Comparison of ENCODE assay signal across 15 cellular contexts in genomic region chr10:119003572-119004289, GRCh38. TPM values are rescaled to one million over a fixed set of nuclear protein-coding genes. Genes with fewer than 3 reads are reported as not detected.
DNase-seq lines count a peak whose midpoint lies in the region; ATAC-seq and TF ChIP-seq lines count a peak whose summit lies in the region.
"Had no signal": no experiment of that assay in that cellular context is flagged by ENCODE, and none has a peak within 500 bp of the region (broad histone marks: within the 10 kb centered on the region; RNA-seq: fewer than 3 reads in every experiment).

No MANE protein-coding gene starts in this region.

- in situ Hi-C loops in mammary epithelial cell (cut with MboI; ENCODE audit: low sequenced_read_pairs in 2 of 2) = loop anchor here in 1 of 2 donors (25.0 kb wide), 1 partner anchor 441 kb away; no protein-coding TSS in a partner anchor

- no peaks in the 10 kb centered on the region for H3K27me3 ChIP-seq in mammary epithelial cell (ENCODE audit: insufficient read depth, low read length)

- H3K4me2 ChIP-seq in mammary epithelial cell (ENCODE audit: insufficient read depth, low read depth, low read length) = peak overlapping the region; percentile 53

- H3K9ac ChIP-seq in mammary epithelial cell (ENCODE audit: insufficient read depth, low read length) = no peak overlapping the region

- intact Hi-C loops in mammary epithelial cell (cut with micrococcal nuclease) = loop anchor here (2.0 kb wide), 1 partner anchor 133 kb away; no protein-coding TSS in a partner anchor

- H3K9me3 ChIP-seq in mammary epithelial cell (replicated peaks; ENCODE audit: insufficient read depth, low read length) = no peaks in the 10 kb centered on the region

- peaks cover 6% of the 10 kb centered on the region for H3K27me3 Mint-ChIP-seq in activated naive CD8-positive, alpha-beta T cell treated with anti-CD3 and anti-CD28 coated beads, Interleukin-2, amount 50 U/mL, for 24 hours
- H3K27me3 Mint-ChIP-seq in activated naive CD8-positive, alpha-beta T cell treated with anti-CD3 and anti-CD28 coated beads for 36 hours = peaks cover 15% of the 10 kb centered on the region
- peaks cover 56% of the 10 kb centered on the region for H3K27me3 Mint-ChIP-seq in stimulated activated naive CD8-positive, alpha-beta T cell treated with anti-CD3 and anti-CD28 coated beads, Interleukin-15, amount 100 ng/mL, for 72 hours

- H3K27ac Mint-ChIP-seq in activated naive CD8-positive, alpha-beta T cell treated with anti-CD3 and anti-CD28 coated beads, Interleukin-2, amount 50 U/mL, for 24 hours = no peak overlapping the region
- H3K27ac Mint-ChIP-seq in activated naive CD8-positive, alpha-beta T cell treated with anti-CD3 and anti-CD28 coated beads for 36 hours = no peak overlapping the region
- no peak overlapping the region for H3K27ac Mint-ChIP-seq in stimulated activated naive CD8-positive, alpha-beta T cell treated with anti-CD3 and anti-CD28 coated beads, Interleukin-15, amount 100 ng/mL, for 72 hours
- H3K27ac Mint-ChIP-seq: CD14-positive monocyte had no signal

- no peak for TF ChIP-seq CTCF in mammary epithelial cell (conservative IDR thresholded peaks at IDR 0.05 in 1 of 2, IDR thresholded peaks at IDR 0.05 in 1 of 2; ENCODE audit: extremely low read depth in 1 of 2, insufficient read depth in 1 of 2, low read depth in 1 of 2, low read length in 2 of 2)

- peak overlapping the region; percentile 67 for H2AFZ ChIP-seq in mammary epithelial cell (ENCODE audit: low read depth, low read length)

- H3K9me3 Mint-ChIP-seq in activated naive CD8-positive, alpha-beta T cell treated with anti-CD3 and anti-CD28 coated beads, Interleukin-2, amount 50 U/mL, for 24 hours = no peaks in the 10 kb centered on the region
- H3K9me3 Mint-ChIP-seq in activated naive CD8-positive, alpha-beta T cell treated with anti-CD3 and anti-CD28 coated beads for 36 hours = no peaks in the 10 kb centered on the region
- no peaks in the 10 kb centered on the region for H3K9me3 Mint-ChIP-seq in stimulated activated naive CD8-positive, alpha-beta T cell treated with anti-CD3 and anti-CD28 coated beads, Interleukin-15, amount 100 ng/mL, for 72 hours

- no peak overlapping the region for H3K4me3 Mint-ChIP-seq in activated naive CD8-positive, alpha-beta T cell treated with anti-CD3 and anti-CD28 coated beads, Interleukin-2, amount 50 U/mL, for 24 hours
- H3K4me3 Mint-ChIP-seq in activated naive CD8-positive, alpha-beta T cell treated with anti-CD3 and anti-CD28 coated beads for 36 hours = no peak overlapping the region
- no peak overlapping the region for H3K4me3 Mint-ChIP-seq in stimulated activated naive CD8-positive, alpha-beta T cell treated with anti-CD3 and anti-CD28 coated beads, Interleukin-15, amount 100 ng/mL, for 72 hours
- H3K4me3 Mint-ChIP-seq: CD14-positive monocyte had no signal

- H3K27ac ChIP-seq in mammary epithelial cell (ENCODE audit: insufficient read depth, low read depth, low read length) = no peak overlapping the region

- H3K79me2 ChIP-seq in mammary epithelial cell (ENCODE audit: insufficient read depth, low read length) = no peaks in the 10 kb centered on the region

- H3K4me1 Mint-ChIP-seq in activated naive CD8-positive, alpha-beta T cell treated with anti-CD3 and anti-CD28 coated beads, Interleukin-2, amount 50 U/mL, for 24 hours = no peaks in the 10 kb centered on the region
- no peaks in the 10 kb centered on the region for H3K4me1 Mint-ChIP-seq in activated naive CD8-positive, alpha-beta T cell treated with anti-CD3 and anti-CD28 coated beads for 36 hours
- no peaks in the 10 kb centered on the region for H3K4me1 Mint-ChIP-seq in stimulated activated naive CD8-positive, alpha-beta T cell treated with anti-CD3 and anti-CD28 coated beads, Interleukin-15, amount 100 ng/mL, for 72 hours
- H3K4me1 Mint-ChIP-seq: CD14-positive monocyte had no signal

- no peaks in the 10 kb centered on the region for H4K20me1 ChIP-seq in mammary epithelial cell (ENCODE audit: insufficient read depth, low read length)

- no peak for DNase-seq in activated naive CD8-positive, alpha-beta T cell treated with anti-CD3 and anti-CD28 coated beads, Interleukin-2, amount 50 U/mL, for 24 hours
- no peak for DNase-seq in activated naive CD8-positive, alpha-beta T cell treated with anti-CD3 and anti-CD28 coated beads for 36 hours
- DNase-seq in mammary epithelial cell (peak; percentile 68), myocyte (ENCODE audit: low read depth) (peak; percentile 14), NCI-H524 treated with DMSO at 0.1 percent for 48 hours (lab: John Stamatoyannopoulos, UW) (no peak)
- DNase-seq in stimulated activated naive CD8-positive, alpha-beta T cell treated with anti-CD3 and anti-CD28 coated beads, Interleukin-15, amount 100 ng/mL, for 72 hours = no peak
- no peak for DNase-seq in stimulated activated CD8-positive, alpha-beta memory T cell treated with anti-CD3 and anti-CD28 coated beads, Interleukin-4, amount 100 ng/mL, for 48 hours
- DNase-seq: COR-L47, NCI-H1436 treated with DMSO at 0.1 percent for 48 hours, NCI-H2227 treated with DMSO at 0.1 percent for 48 hours, NCI-H748 treated with DMSO at 0.1 percent for 48 hours, PC-3, SHP77 had no signal

- no peaks in the 10 kb centered on the region for H3K36me3 Mint-ChIP-seq in activated naive CD8-positive, alpha-beta T cell treated with anti-CD3 and anti-CD28 coated beads, Interleukin-2, amount 50 U/mL, for 24 hours (ENCODE audit: low read depth)
- H3K36me3 Mint-ChIP-seq in activated naive CD8-positive, alpha-beta T cell treated with anti-CD3 and anti-CD28 coated beads for 36 hours = no peaks in the 10 kb centered on the region
- H3K36me3 Mint-ChIP-seq: CD14-positive monocyte had no signal

- dilution Hi-C loops in mammary epithelial cell (cut with HindIII; ENCODE audit: low sequenced_read_pairs) = no loop called here

- H3K4me3 ChIP-seq in mammary epithelial cell (replicated peaks in 1 of 3; ENCODE audit: insufficient read depth in 1 of 3, low read depth in 2 of 3, low read length in 3 of 3) = no peak overlapping the region

- WGBS in mammary epithelial cell (ENCODE audit: low coverage, missing lambda C conversion rate) = 2% methylated on average over 7 of the region's 7 CpGs

- peaks cover 41% of the 10 kb centered on the region for H3K4me1 ChIP-seq in mammary epithelial cell (ENCODE audit: insufficient read depth, low read length)

- peak; percentile 33 for ATAC-seq in activated naive CD8-positive, alpha-beta T cell treated with anti-CD3 and anti-CD28 coated beads, Interleukin-2, amount 50 U/mL, for 24 hours
- no peak for ATAC-seq in GM18909 (IDR thresholded peaks at IDR 0.05; ENCODE audit: poor library complexity, unreplicated experiment)
- no peak for ATAC-seq in stimulated activated naive CD8-positive, alpha-beta T cell treated with anti-CD3 and anti-CD28 coated beads, Interleukin-15, amount 100 ng/mL, for 72 hours
- ATAC-seq: PC-3 had no signal

- no TSS peak for BruUV-seq in mammary epithelial cell (replicated peaks; lab: Mats Ljungman, UMichigan)

- H3K36me3 ChIP-seq in mammary epithelial cell (ENCODE audit: insufficient read depth, low read length) = no peaks in the 10 kb centered on the region

- CTCF ChIA-PET in mammary epithelial cell (lab: Charles Lee; ENCODE audit: low non-redundant PET) = interaction anchor here (0.6 kb wide), 1 partner anchor 388 kb away, joined by 3 read pairs; no protein-coding TSS in a partner anchor

RNA-seq across cellular contexts. Expression of gene NANOS1, which starts 25.8 kb away (rescaled TPM):
- total RNA-seq in activated naive CD8-positive, alpha-beta T cell treated with anti-CD3 and anti-CD28 coated beads for 36 hours = under 1 TPM in 1 of 2 experiments, not detected in 1; 0.16 TPM
- total RNA-seq in mammary epithelial cell (1 to 10 TPM; 1.2 to 9.8 TPM), myocyte (3.2 and 5.1 TPM in 2 replicates)
- polyA plus RNA-seq in mammary epithelial cell = 2.1 TPM
- not detected for polyA minus RNA-seq in mammary epithelial cell
- polyA plus RNA-seq in myocyte (2012) = 2.1 TPM
- polyA plus RNA-seq: CD14-positive monocyte had no signal

Comparison
In these comparisons a context has a peak if more than half of its experiments do, and no peak if none do; other contexts are left out.
1. DNase-seq: peak in mammary epithelial cell (single experiment) and myocyte (single experiment); none in activated naive CD8-positive, alpha-beta T cell treated with anti-CD3 and anti-CD28 coated beads, Interleukin-2, amount 50 U/mL, for 24 hours (single experiment), activated naive CD8-positive, alpha-beta T cell treated with anti-CD3 and anti-CD28 coated beads for 36 hours (single experiment), NCI-H524 treated with DMSO at 0.1 percent for 48 hours (single experiment), stimulated activated naive CD8-positive, alpha-beta T cell treated with anti-CD3 and anti-CD28 coated beads, Interleukin-15, amount 100 ng/mL, for 72 hours (0 of 2) and stimulated activated CD8-positive, alpha-beta memory T cell treated with anti-CD3 and anti-CD28 coated beads, Interleukin-4, amount 100 ng/mL, for 48 hours (single experiment).